1 cellular context compared by ENCODE assay signal in genomic region chr13:24511824-24512207, GRCh38.
TF ChIP-seq lines count a peak whose summit lies in the region.

No MANE protein-coding gene starts in this region.

TF ChIP-seq in HepG2, 621 proteins besides CTCF, POLR2A, EP300 and RAD21 (continued from another document):
- peak; percentile 67; the same call in 1 of the 2 replicates for TF ChIP-seq ARID3A (IDR thresholded peaks at IDR 0.05; ENCODE audit: low read depth, low read length)
- TF ChIP-seq FUBP1 (CRISPR knock-in tag; IDR thresholded peaks at IDR 0.05; ENCODE audit: borderline replicate concordance), result no peak
- 0 out of 2 replicates have a peak, but pooled peaks have one; percentile 15 for TF ChIP-seq ZNF567 (CRISPR knock-in tag; IDR thresholded peaks at IDR 0.05; ENCODE audit: borderline replicate concordance)
- peak; percentile 2; the same call in 1 of the 2 replicates for TF ChIP-seq IKZF5 (CRISPR knock-in tag; IDR thresholded peaks at IDR 0.05)
- TF ChIP-seq ZNF549 (CRISPR knock-in tag; IDR thresholded peaks at IDR 0.05), result no peak
